In genomic region chr19:50203281-50204080, GRCh38 we compare ENCODE assay signal across 2 cellular contexts.
TF ChIP-seq lines count a peak whose summit lies in the region.

TSS of gene MYH14 (plus strand) at chr19:50203622. CDS start at chr19:50210366, 6,744 bp downstream.

TF ChIP-seq in HEK293, 187 proteins besides CTCF, POLR2A, EP300 and RAD21 (continued from another document and continues in another):
- TF ChIP-seq EGR2 (tag by site-specific recombination; IDR thresholded peaks at IDR 0.05; ENCODE audit: low read depth), result peak; percentile 26; the same call in 1 of the 2 replicates
- peak; percentile 81 for TF ChIP-seq KLF9 (tag by site-specific recombination; IDR thresholded peaks at IDR 0.05; ENCODE audit: low read depth)
- TF ChIP-seq, protein P1, sequence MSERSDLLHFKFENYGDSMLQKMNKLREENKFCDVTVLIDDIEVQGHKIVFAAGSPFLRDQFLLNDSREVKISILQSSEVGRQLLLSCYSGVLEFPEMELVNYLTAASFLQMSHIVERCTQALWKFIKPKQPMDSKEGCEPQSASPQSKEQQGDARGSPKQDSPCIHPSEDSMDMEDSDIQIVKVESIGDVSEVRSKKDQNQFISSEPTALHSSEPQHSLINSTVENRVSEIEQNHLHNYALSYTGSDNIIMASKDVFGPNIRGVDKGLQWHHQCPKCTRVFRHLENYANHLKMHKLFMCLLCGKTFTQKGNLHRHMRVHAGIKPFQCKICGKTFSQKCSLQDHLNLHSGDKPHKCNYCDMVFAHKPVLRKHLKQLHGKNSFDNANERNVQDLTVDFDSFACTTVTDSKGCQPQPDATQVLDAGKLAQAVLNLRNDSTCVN (tag by site-specific recombination; optimal IDR thresholded peaks at IDR 0.05), result peak; percentile 61
- TF ChIP-seq, protein P2, sequence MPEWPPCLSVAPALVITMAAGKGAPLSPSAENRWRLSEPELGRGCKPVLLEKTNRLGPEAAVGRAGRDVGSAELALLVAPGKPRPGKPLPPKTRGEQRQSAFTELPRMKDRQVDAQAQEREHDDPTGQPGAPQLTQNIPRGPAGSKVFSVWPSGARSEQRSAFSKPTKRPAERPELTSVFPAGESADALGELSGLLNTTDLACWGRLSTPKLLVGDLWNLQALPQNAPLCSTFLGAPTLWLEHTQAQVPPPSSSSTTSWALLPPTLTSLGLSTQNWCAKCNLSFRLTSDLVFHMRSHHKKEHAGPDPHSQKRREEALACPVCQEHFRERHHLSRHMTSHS (tag by site-specific recombination; IDR thresholded peaks at IDR 0.05), result no peak
- 0 out of 2 replicates have a peak, but pooled peaks have one; percentile 11 for TF ChIP-seq ZXDB (tag by site-specific recombination; IDR thresholded peaks at IDR 0.05)
- TF ChIP-seq ZNF837 (tag by site-specific recombination; IDR thresholded peaks at IDR 0.05), result no peak
- no peak for TF ChIP-seq ZNF37A (tag by site-specific recombination; IDR thresholded peaks at IDR 0.05)
- peak; percentile 60; the same call in 1 of the 2 replicates for TF ChIP-seq GLIS2 (tag by site-specific recombination; IDR thresholded peaks at IDR 0.05)
- TF ChIP-seq ZBTB20 (tag by site-specific recombination; IDR thresholded peaks at IDR 0.05), result peak; percentile 49
- peak; percentile 28 for TF ChIP-seq ZNF398 (tag by site-specific recombination; IDR thresholded peaks at IDR 0.05)
- 0 out of 2 replicates have a peak, but pooled peaks have one; percentile 9 for TF ChIP-seq ZIC2 (tag by site-specific recombination; IDR thresholded peaks at IDR 0.05)
- TF ChIP-seq ZSCAN23 (tag by site-specific recombination; IDR thresholded peaks at IDR 0.05), result no peak
- peak; percentile 88 for TF ChIP-seq PBX3 (CRISPR knock-in tag; IDR thresholded peaks at IDR 0.05)
- TF ChIP-seq SP3 (tag by site-specific recombination; IDR thresholded peaks at IDR 0.05), result peak; percentile 93
- no peak for TF ChIP-seq ZNF138 (tag by site-specific recombination; IDR thresholded peaks at IDR 0.05; ENCODE audit: borderline replicate concordance)
- no peak for TF ChIP-seq GLI2 (tag by site-specific recombination; IDR thresholded peaks at IDR 0.05; ENCODE audit: borderline replicate concordance, low read depth)
- TF ChIP-seq SP2 (tag by site-specific recombination; IDR thresholded peaks at IDR 0.05), result peak; percentile 98
- TF ChIP-seq KLF8 (tag by site-specific recombination; IDR thresholded peaks at IDR 0.05), result peak; percentile 48; the same call in 1 of the 2 replicates
- TF ChIP-seq ZNF266 (tag by site-specific recombination; IDR thresholded peaks at IDR 0.05; ENCODE audit: low read depth), result no peak
- TF ChIP-seq ZFP37 (tag by site-specific recombination; IDR thresholded peaks at IDR 0.05), result no peak
- TF ChIP-seq ZNF555 (tag by site-specific recombination; conservative IDR thresholded peaks at IDR 0.05), result no peak
- peak; percentile 21 for TF ChIP-seq ZFHX2 (tag by site-specific recombination; conservative IDR thresholded peaks at IDR 0.05)
- 0 out of 2 replicates have a peak, but pooled peaks have one; percentile 37 for TF ChIP-seq KLF10 (tag by site-specific recombination; IDR thresholded peaks at IDR 0.05)
- no peak for TF ChIP-seq ZNF324 (tag by site-specific recombination; IDR thresholded peaks at IDR 0.05)
- TF ChIP-seq, protein P3, sequence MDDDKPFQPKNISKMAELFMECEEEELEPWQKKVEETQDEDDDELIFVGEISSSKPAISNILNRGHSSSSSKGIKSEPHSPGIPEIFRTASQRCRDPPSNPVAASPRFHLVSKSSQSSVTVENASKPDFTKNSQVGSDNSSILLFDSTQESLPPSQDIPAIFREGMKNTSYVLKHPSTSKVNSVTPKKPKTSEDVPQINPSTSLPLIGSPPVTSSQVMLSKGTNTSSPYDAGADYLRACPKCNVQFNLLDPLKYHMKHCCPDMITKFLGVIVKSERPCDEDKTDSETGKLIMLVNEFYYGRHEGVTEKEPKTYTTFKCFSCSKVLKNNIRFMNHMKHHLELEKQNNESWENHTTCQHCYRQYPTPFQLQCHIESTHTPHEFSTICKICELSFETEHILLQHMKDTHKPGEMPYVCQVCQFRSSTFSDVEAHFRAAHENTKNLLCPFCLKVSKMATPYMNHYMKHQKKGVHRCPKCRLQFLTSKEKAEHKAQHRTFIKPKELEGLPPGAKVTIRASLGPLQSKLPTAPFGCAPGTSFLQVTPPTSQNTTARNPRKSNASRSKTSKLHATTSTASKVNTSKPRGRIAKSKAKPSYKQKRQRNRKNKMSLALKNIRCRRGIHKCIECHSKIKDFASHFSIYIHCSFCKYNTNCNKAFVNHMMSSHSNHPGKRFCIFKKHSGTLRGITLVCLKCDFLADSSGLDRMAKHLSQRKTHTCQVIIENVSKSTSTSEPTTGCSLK (tag by site-specific recombination; IDR thresholded peaks at IDR 0.05), result no peak
- TF ChIP-seq ZBTB48 (tag by site-specific recombination; IDR thresholded peaks at IDR 0.05), result peak; percentile 50; the same call in 1 of the 2 replicates

TF ChIP-seq in H1, 55 proteins besides CTCF, POLR2A, EP300 and RAD21 (continued from another document and continues in another):
- 0 out of 4 replicates have a peak, but pooled peaks of 1 of the 2 experiments have one; percentile 9 for TF ChIP-seq SIN3A (conservative IDR thresholded peaks at IDR 0.05 in 1 of 2, IDR thresholded peaks at IDR 0.05 in 1 of 2; ENCODE audit: low read depth in 1 of 2, low read length in 2 of 2)
- TF ChIP-seq CHD7 (IDR thresholded peaks at IDR 0.05; ENCODE audit: insufficient replicate concordance, low read length), result no peak
- no peak for TF ChIP-seq TAF7 (optimal IDR thresholded peaks at IDR 0.05; ENCODE audit: borderline replicate concordance, low read depth, low read length)
- no peak for TF ChIP-seq SIRT6 (IDR thresholded peaks at IDR 0.05; ENCODE audit: low read length)
- TF ChIP-seq BACH1 (IDR thresholded peaks at IDR 0.05; ENCODE audit: low read length), result 0 out of 2 replicates have a peak, but pooled peaks have one; percentile 52
- peak; percentile 53 for TF ChIP-seq KDM4A (IDR thresholded peaks at IDR 0.05; ENCODE audit: low read depth, low read length, severe bottlenecking)
- TF ChIP-seq EGR1 (IDR thresholded peaks at IDR 0.05; ENCODE audit: borderline replicate concordance, low read depth, low read length), result no peak
- TF ChIP-seq SIX5 (IDR thresholded peaks at IDR 0.05; ENCODE audit: low read depth, low read length), result no peak
- TF ChIP-seq SP2 (IDR thresholded peaks at IDR 0.05; ENCODE audit: low read length), result peak; percentile 60
- TF ChIP-seq CBX5 (IDR thresholded peaks at IDR 0.05; ENCODE audit: low read depth, low read length), result no peak
- no peak for TF ChIP-seq POLR2AphosphoS5 (IDR thresholded peaks at IDR 0.05; ENCODE audit: low read depth, low read length)
- peak; percentile 49 for TF ChIP-seq E2F6 (IDR thresholded peaks at IDR 0.05)
- 0 out of 4 replicates have a peak, but pooled peaks of 1 of the 2 experiments have one; percentile 17 for TF ChIP-seq HDAC2 (IDR thresholded peaks at IDR 0.05; ENCODE audit: borderline replicate concordance in 1 of 2, low read depth in 2 of 2, low read length in 2 of 2)
- 0 out of 2 replicates have a peak, but pooled peaks have one; percentile 23 for TF ChIP-seq RFX5 (IDR thresholded peaks at IDR 0.05; ENCODE audit: borderline replicate concordance, low read depth, low read length)
- TF ChIP-seq ATF3 (IDR thresholded peaks at IDR 0.05; ENCODE audit: insufficient read depth, low read depth, low read length), result no peak
- no peak for TF ChIP-seq POU5F1 (IDR thresholded peaks at IDR 0.05; ENCODE audit: low read depth, low read length)
- TF ChIP-seq HDAC6 (IDR thresholded peaks at IDR 0.05; ENCODE audit: low read depth, low read length), result no peak
- TF ChIP-seq CHD2 (IDR thresholded peaks at IDR 0.05; ENCODE audit: low read length), result peak; percentile 79
- no peak for TF ChIP-seq CTBP2 (IDR thresholded peaks at IDR 0.05; ENCODE audit: borderline replicate concordance, insufficient read depth, insufficient read length, low read length)
- TF ChIP-seq GTF2F1 (IDR thresholded peaks at IDR 0.05; ENCODE audit: borderline replicate concordance, low read depth, low read length), result no peak
- TF ChIP-seq SP1 (IDR thresholded peaks at IDR 0.05; ENCODE audit: low read depth, low read length), result peak; percentile 92
- TF ChIP-seq ASH2L (IDR thresholded peaks at IDR 0.05; ENCODE audit: low read length), result peak; percentile 43
- no peak for TF ChIP-seq TBP (IDR thresholded peaks at IDR 0.05; ENCODE audit: low read depth, low read length)
- 0 out of 2 replicates have a peak, but pooled peaks have one; percentile 16 for TF ChIP-seq TAF1 (IDR thresholded peaks at IDR 0.05; ENCODE audit: low read depth, low read length)
- TF ChIP-seq, protein P4, sequence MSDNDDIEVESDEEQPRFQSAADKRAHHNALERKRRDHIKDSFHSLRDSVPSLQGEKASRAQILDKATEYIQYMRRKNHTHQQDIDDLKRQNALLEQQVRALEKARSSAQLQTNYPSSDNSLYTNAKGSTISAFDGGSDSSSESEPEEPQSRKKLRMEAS (IDR thresholded peaks at IDR 0.05), result no peak
- TF ChIP-seq NRF1 (IDR thresholded peaks at IDR 0.05; ENCODE audit: low read depth, low read length), result no peak
- TF ChIP-seq CEBPB (IDR thresholded peaks at IDR 0.05; ENCODE audit: low read depth, low read length), result no peak
- TF ChIP-seq NANOG (IDR thresholded peaks at IDR 0.05; ENCODE audit: insufficient read depth, low read depth, low read length, poor library complexity, severe bottlenecking), result no peak
- no peak for TF ChIP-seq RXRA (IDR thresholded peaks at IDR 0.05; ENCODE audit: insufficient read depth, low read depth, low read length)
- peak; percentile 68 for TF ChIP-seq PHF8 (conservative IDR thresholded peaks at IDR 0.05; ENCODE audit: low read depth, low read length)
